8 cellular contexts compared by ENCODE assay signal in the genomic region with DNA sequence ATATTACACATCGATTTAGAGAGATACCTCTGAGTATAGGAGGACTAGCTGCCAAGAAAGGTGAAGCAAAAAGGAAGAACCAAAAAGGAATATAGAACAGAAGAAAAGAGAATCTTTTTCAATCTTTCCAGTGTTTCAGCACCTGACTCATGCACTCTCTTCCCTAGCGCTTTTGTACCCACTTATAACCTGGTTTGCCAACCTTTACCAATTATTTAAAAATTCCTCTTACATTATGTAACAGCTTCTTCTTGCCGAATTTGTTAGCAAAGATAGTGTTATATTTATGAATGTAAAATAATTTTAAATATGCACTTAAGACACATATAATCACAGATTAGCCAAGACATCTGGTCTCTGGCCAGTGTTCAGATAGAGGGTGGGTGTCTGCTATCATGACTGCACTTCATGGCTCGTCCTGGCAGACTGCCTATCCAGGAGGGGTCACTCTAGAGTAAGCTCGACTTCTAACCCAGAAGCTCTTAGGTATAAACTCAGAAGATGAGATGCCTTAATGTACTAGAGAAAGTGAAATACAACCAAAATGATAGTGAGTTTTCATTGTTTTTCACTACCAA.
DNase-seq lines count a peak whose midpoint lies in the region; ATAC-seq and TF ChIP-seq lines count a peak whose summit lies in the region.

No MANE protein-coding gene starts in this region.

- no peak for TF ChIP-seq CTCF in adrenal gland (IDR thresholded peaks at IDR 0.05)

- no peak overlapping the region for H3K4me3 ChIP-seq in adrenal gland

- peaks cover 0 to 22% of the 10 kb centered on the region in 2 donors for H3K4me1 ChIP-seq in adrenal gland (replicated peaks in 1 of 2)

- peaks cover 0 to 6% of the 10 kb centered on the region in 2 donors for H3K36me3 ChIP-seq in adrenal gland (replicated peaks in 1 of 2)

- intact Hi-C loops in adrenal gland (cut with DNase I) = no loop called here

- H3K27me3 ChIP-seq in adrenal gland = no peaks in the 10 kb centered on the region

- ATAC-seq in HG03280 (IDR thresholded peaks at IDR 0.05; ENCODE audit: unreplicated experiment) (peak; percentile 50), GM18858 (IDR thresholded peaks at IDR 0.05; ENCODE audit: unreplicated experiment) (no peak), HG02870 (IDR thresholded peaks at IDR 0.05; ENCODE audit: unreplicated experiment) (no peak)

- no peak overlapping the region for H3K27ac ChIP-seq in adrenal gland

- WGBS in adrenal gland, 4 donors = 51 to 58% (median 55%) methylated on average over 5 of the region's 5 CpGs

- H3K9me3 ChIP-seq in adrenal gland (replicated peaks in 1 of 3) = no peaks in the 10 kb centered on the region

- no peak for TF ChIP-seq POLR2A in adrenal gland (IDR thresholded peaks at IDR 0.05)

- DNase-seq in D341Med (ENCODE audit: low spot score) (peak; percentile 53), adrenal gland (peak in 6 of 7 donors; percentile 24 to 65 (median 32)), kidney tubule cell (ENCODE audit: low spot score) (peak; percentile 17), medulla oblongata (ENCODE audit: extremely low spot score) (no peak)
- no peak for DNase-seq in stimulated activated CD4-positive, alpha-beta T cell treated with anti-CD3 and anti-CD28 coated beads, Interleukin-12 subunit alpha, Interleukin-12 subunit beta, amount 100 ng/mL, for 4 hours

Comparison
In these comparisons a context has a peak if more than half of its experiments do, and no peak if none do; other contexts are left out.
1. DNase-seq: peak in D341Med (single experiment), adrenal gland (6 of 7) and kidney tubule cell (single experiment); none in stimulated activated CD4-positive, alpha-beta T cell treated with anti-CD3 and anti-CD28 coated beads, Interleukin-12 subunit alpha, Interleukin-12 subunit beta, amount 100 ng/mL, for 4 hours (single experiment) and medulla oblongata (single experiment).